18 cellular contexts compared by ENCODE assay signal in the genomic region with DNA sequence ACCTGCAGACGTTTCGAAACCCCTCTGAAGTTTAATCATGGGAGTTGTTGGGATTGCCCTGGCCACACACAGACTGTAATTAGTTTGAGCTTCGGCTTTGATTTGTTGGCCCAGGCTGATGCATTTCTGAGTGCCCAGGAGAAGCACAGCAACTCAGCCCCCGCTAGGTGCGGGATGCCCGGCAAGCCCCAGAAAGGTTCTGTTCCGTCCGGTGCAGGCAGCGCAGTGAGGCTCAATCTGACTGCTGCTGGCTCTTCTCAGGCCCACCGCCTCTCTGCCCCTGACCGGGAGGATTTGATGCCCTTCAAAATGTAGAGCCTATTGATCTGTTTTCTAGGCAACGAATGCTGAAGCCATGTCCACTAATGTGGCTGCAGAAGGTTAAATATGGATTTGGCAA.
A peak's percentile ranks its signal among the peaks of the same experiment; 100 is the strongest.
DNase-seq lines count a peak whose midpoint lies in the region; ATAC-seq, FAIRE-seq and TF ChIP-seq lines count a peak whose summit lies in the region.
"Had no signal": no experiment of that assay in that cellular context is flagged by ENCODE, and none has a peak within 500 bp of the region (broad histone marks: within the 10 kb centered on the region; RNA-seq: fewer than 3 reads in every experiment).

No MANE protein-coding gene starts in this region.

- H3K36me3 Mint-ChIP-seq in WTC11, result no peaks in the 10 kb centered on the region
- H3K36me3 Mint-ChIP-seq in CD4-positive, alpha-beta memory T cell, result no peaks in the 10 kb centered on the region
- H3K36me3 Mint-ChIP-seq: CD8-positive, alpha-beta T cell had no signal

- peak overlapping the region; percentile 38 for H3K18ac ChIP-seq in neuronal stem cell (ENCODE audit: low read length)

- H3K27me3 Mint-ChIP-seq in WTC11 (ENCODE audit: low read depth), result no peaks in the 10 kb centered on the region
- H3K27me3 Mint-ChIP-seq in CD4-positive, alpha-beta memory T cell, result peaks cover 0 to 1% of the 10 kb centered on the region in 2 donors

- no peak overlapping the region for H3K9ac ChIP-seq in KMS-11
- no peak overlapping the region for H3K9ac ChIP-seq in neuronal stem cell (ENCODE audit: low read depth, low read length, poor library complexity)
- H3K9ac ChIP-seq: GM23248 had no signal

- H3K27ac Mint-ChIP-seq in WTC11, result no peak overlapping the region
- H3K27ac Mint-ChIP-seq in CD4-positive, alpha-beta memory T cell, result no peak overlapping the region
- H3K27ac Mint-ChIP-seq: CD8-positive, alpha-beta T cell; HFFc6 had no signal

- no peak overlapping the region for H4K8ac ChIP-seq in neuronal stem cell (ENCODE audit: low read depth, low read length)

- H2AK5ac ChIP-seq in neuronal stem cell (ENCODE audit: low read depth, low read length), result no peak overlapping the region

- no peak overlapping the region for H2BK5ac ChIP-seq in neuronal stem cell (ENCODE audit: low read length)

- H2BK12ac ChIP-seq in neuronal stem cell (ENCODE audit: low read length), result no peak overlapping the region

- no peak overlapping the region for H3K4me3 Mint-ChIP-seq in WTC11
- H3K4me3 Mint-ChIP-seq in CD4-positive, alpha-beta memory T cell, result no peak overlapping the region
- H3K4me3 Mint-ChIP-seq: CD8-positive, alpha-beta T cell; HFFc6 had no signal

- CTCF ChIA-PET in WTC11 (lab: Charles Lee), result no interaction called here
- CTCF ChIA-PET in A673 (lab: Charles Lee), result no interaction called here
- CTCF ChIA-PET in CD4-positive, alpha-beta memory T cell (lab: Charles Lee; ENCODE audit: partially characterized antibody), result no interaction called here

- H3K4ac ChIP-seq in neuronal stem cell (ENCODE audit: low read length), result no peak overlapping the region

- DNase-seq in GM12891 (ENCODE audit: insufficient read length, low spot score), result no peak
- no peak for DNase-seq in WTC11 (ENCODE audit: low spot score)
- DNase-seq in neuronal stem cell (ENCODE audit: low spot score), result no peak
- no peak for DNase-seq in A673 (ENCODE audit: low spot score)
- no peak for DNase-seq in CD4-positive, alpha-beta memory T cell
- DNase-seq in HT-29 (ENCODE audit: low spot score), result no peak
- DNase-seq: 8988T; C1 segment of cervical spinal cord; Caco-2; CD8-positive, alpha-beta T cell; DMS153; DND-41; GM23248; HFFc6 had no signal

- POLR2A ChIA-PET in WTC11 (lab: Charles Lee), result no interaction called here
- POLR2A ChIA-PET in A673 (lab: Charles Lee; ENCODE audit: low non-redundant PET), result no interaction called here
- POLR2A ChIA-PET in CD4-positive, alpha-beta memory T cell (lab: Charles Lee; ENCODE audit: partially characterized antibody), result no interaction called here

- no peak overlapping the region for H3K23ac ChIP-seq in neuronal stem cell (ENCODE audit: low read depth, low read length, poor library complexity)

- intact Hi-C loops in A673 (cut with micrococcal nuclease; ENCODE audit: unreplicated experiment), result no loop called here
- intact Hi-C loops in CD4-positive, alpha-beta memory T cell (cut with micrococcal nuclease), result no loop called here

- no peak overlapping the region for H3K14ac ChIP-seq in neuronal stem cell (ENCODE audit: low read length)

- H3K4me1 ChIP-seq in KMS-11 (ENCODE audit: low read depth, poor library complexity, severe bottlenecking) (peaks cover 24% of the 10 kb centered on the region), neuronal stem cell (ENCODE audit: control insufficient read depth in 2 of 2, insufficient read depth in 1 of 2, low read depth in 1 of 2, low read length in 2 of 2) (no peaks in the 10 kb centered on the region), A673 (ENCODE audit: insufficient read depth, low read length, poor library complexity, severe bottlenecking) (peaks cover 42% of the 10 kb centered on the region)
- no peaks in the 10 kb centered on the region for H3K4me1 ChIP-seq in CD4-positive, alpha-beta memory T cell (ENCODE audit: insufficient read depth, low read length)
- H3K4me1 ChIP-seq: A549, HAP-1 had no signal

- no peaks in the 10 kb centered on the region for H4K20me1 ChIP-seq in KMS-11 (ENCODE audit: insufficient read depth)

- H3K9me3 ChIP-seq in neuronal stem cell (replicated peaks in 1 of 2; ENCODE audit: control insufficient read depth in 2 of 2, insufficient read depth in 1 of 2, low read depth in 1 of 2, low read length in 2 of 2), result no peaks in the 10 kb centered on the region
- H3K9me3 ChIP-seq in A673 (ENCODE audit: low read depth, low read length, poor library complexity, severe bottlenecking), result no peaks in the 10 kb centered on the region
- H3K9me3 ChIP-seq in CD4-positive, alpha-beta memory T cell (ENCODE audit: control insufficient read depth in 1 of 2, low read length in 2 of 2), result no peaks in the 10 kb centered on the region
- H3K9me3 ChIP-seq: A549, Caco-2, HAP-1 had no signal

- H3K79me2 ChIP-seq in KMS-11 (ENCODE audit: insufficient read depth, low read depth), result no peaks in the 10 kb centered on the region

- no peak overlapping the region for H2AFZ ChIP-seq in KMS-11 (ENCODE audit: low read depth)
- H2AFZ ChIP-seq in neuronal stem cell (ENCODE audit: low read length), result no peak overlapping the region
- H2AFZ ChIP-seq: GM23248 had no signal

- H4K91ac ChIP-seq in neuronal stem cell (ENCODE audit: low read depth, low read length, poor library complexity), result no peak overlapping the region

- TF ChIP-seq POLR2A in GM12891 (IDR thresholded peaks at IDR 0.05; ENCODE audit: low read depth, low read length), result no peak

- TF ChIP-seq CTCF in KMS-11 (conservative IDR thresholded peaks at IDR 0.05; ENCODE audit: low read depth, low read length) (no peak), WTC11 (IDR thresholded peaks at IDR 0.05) (no peak), A673 (conservative IDR thresholded peaks at IDR 0.05; ENCODE audit: low read depth, low read length) (no peak)

- peak overlapping the region; percentile 53; the same call in 1 of the 2 replicates for H3K4me2 ChIP-seq in KMS-11
- H3K4me2 ChIP-seq in neuronal stem cell (ENCODE audit: insufficient read depth, low read length, poor library complexity, severe bottlenecking), result no peak overlapping the region
- H3K4me2 ChIP-seq: A549 had no signal

- H3K27ac ChIP-seq in KMS-11 (no peak overlapping the region), neuronal stem cell (replicated peaks; ENCODE audit: low read length) (no peak overlapping the region), A673 (ENCODE audit: low read depth, low read length, poor library complexity, severe bottlenecking) (no peak overlapping the region)
- no peak overlapping the region for H3K27ac ChIP-seq in CD4-positive, alpha-beta memory T cell (ENCODE audit: low read depth, low read length)
- H3K27ac ChIP-seq: A549, GM23248 had no signal

- H3K4me3 ChIP-seq in KMS-11 (IDR thresholded peaks at IDR 0.05; ENCODE audit: insufficient read depth, low read depth, low read length) (no peak overlapping the region), neuronal stem cell (ENCODE audit: low read length in 2 of 2) (no peak overlapping the region), A673 (ENCODE audit: low read depth, low read length, poor library complexity, severe bottlenecking) (no peak overlapping the region)
- no peak overlapping the region for H3K4me3 ChIP-seq in CD4-positive, alpha-beta memory T cell (ENCODE audit: low read length in 2 of 2)
- H3K4me3 ChIP-seq: A549, GM23248, HAP-1 had no signal

- FAIRE-seq in GM12891 (lab: Jason Lieb, UNC), result peak; percentile 5
- FAIRE-seq: G401.6 had no signal

- ATAC-seq in WTC11, result peak; percentile 36; the same call in 1 of the 2 replicates
- ATAC-seq: A549; CD8-positive, alpha-beta T cell had no signal

- no TSS peak for BruUV-seq in A673 (replicated peaks; lab: Mats Ljungman, UMichigan)

- no CpG with 5 or more reads among the region's 12 CpGs for WGBS in neuronal stem cell (ENCODE audit: extremely low coverage in 2 of 2, insufficient read length in 2 of 2, insufficient replicate concordance in 1 of 2), 2 donors

- peaks cover 30% of the 10 kb centered on the region for H3K4me1 Mint-ChIP-seq in WTC11
- H3K4me1 Mint-ChIP-seq in CD4-positive, alpha-beta memory T cell, result no peaks in the 10 kb centered on the region

- no peaks in the 10 kb centered on the region for H3K27me3 ChIP-seq in KMS-11 (ENCODE audit: insufficient read depth, low read depth)
- H3K27me3 ChIP-seq in neuronal stem cell (ENCODE audit: control insufficient read depth in 3 of 3, insufficient read depth in 3 of 3, low read depth in 1 of 3, low read length in 3 of 3), result no peaks in the 10 kb centered on the region
- H3K27me3 ChIP-seq in A673 (replicated peaks; ENCODE audit: insufficient read depth, low read depth, low read length, poor library complexity), result no peaks in the 10 kb centered on the region
- no peaks in the 10 kb centered on the region for H3K27me3 ChIP-seq in CD4-positive, alpha-beta memory T cell (ENCODE audit: insufficient read depth, low read length)

- H3K79me1 ChIP-seq in neuronal stem cell (ENCODE audit: low read depth, low read length), result no peaks in the 10 kb centered on the region

- H3K9me3 Mint-ChIP-seq in WTC11, result peaks cover 6% of the 10 kb centered on the region; the same call in 1 of the 2 replicates
- H3K9me3 Mint-ChIP-seq in CD4-positive, alpha-beta memory T cell, result peaks cover 0 to 13% (median 7%) of the 10 kb centered on the region in 8 donors
- H3K9me3 Mint-ChIP-seq: HFFc6 had no signal

- H2BK15ac ChIP-seq in neuronal stem cell (ENCODE audit: low read length), result no peak overlapping the region

- H3K36me3 ChIP-seq in KMS-11 (ENCODE audit: insufficient read depth) (no peaks in the 10 kb centered on the region), neuronal stem cell (replicated peaks in 1 of 2; ENCODE audit: control insufficient read depth in 2 of 2, insufficient read depth in 2 of 2, low read length in 2 of 2) (no peaks in the 10 kb centered on the region), A673 (ENCODE audit: insufficient read depth, low read length, poor library complexity, severe bottlenecking) (no peaks in the 10 kb centered on the region)
- H3K36me3 ChIP-seq in CD4-positive, alpha-beta memory T cell (ENCODE audit: insufficient read depth, low read length), result no peaks in the 10 kb centered on the region
- H3K36me3 ChIP-seq: HAP-1 had no signal

- H2BK120ac ChIP-seq in neuronal stem cell (ENCODE audit: low read depth, low read length), result no peak overlapping the region

TF ChIP-seq in GM12891, 5 proteins besides CTCF, POLR2A, EP300 and RAD21:
- TF ChIP-seq TAF1 (IDR thresholded peaks at IDR 0.05; ENCODE audit: low read depth, low read length), result no peak
- no peak for TF ChIP-seq POLR2AphosphoS5 (IDR thresholded peaks at IDR 0.05; ENCODE audit: low read depth, low read length)
- no peak for TF ChIP-seq SPI1 (IDR thresholded peaks at IDR 0.05; ENCODE audit: low read depth, low read length)
- TF ChIP-seq PAX5 (IDR thresholded peaks at IDR 0.05; ENCODE audit: insufficient read depth, low read length, severe bottlenecking), result no peak
- no peak for TF ChIP-seq POU2F2 (IDR thresholded peaks at IDR 0.05; ENCODE audit: low read depth, low read length)
